8 cellular contexts compared by ENCODE assay signal in genomic region chr3:38454179-38454883, GRCh38. TPM values are rescaled to one million over a fixed set of nuclear protein-coding genes. Genes with fewer than 3 reads are reported as not detected.
A peak's percentile ranks its signal among the peaks of the same experiment; 100 is the strongest.
DNase-seq lines count a peak whose midpoint lies in the region; ATAC-seq and TF ChIP-seq lines count a peak whose summit lies in the region.

No MANE protein-coding gene starts in this region.

- peak overlapping the region; percentile 89 for H3K27ac ChIP-seq in lower lobe of right lung
- peak overlapping the region; percentile 88 to 94 (median 90) for H3K27ac ChIP-seq in stomach

- peaks cover 54% of the 10 kb centered on the region for H3K27me3 Mint-ChIP-seq in dendritic cell treated with granulocyte-macrophage colony-stimulating factor and Interleukin-4, amounts not matched to agents 40 ng/mL and 50 ng/mL, for 4 days

- ATAC-seq in GM18517 (IDR thresholded peaks at IDR 0.05; ENCODE audit: unreplicated experiment) (peak; percentile 35), HG03108 (IDR thresholded peaks at IDR 0.05; ENCODE audit: unreplicated experiment) (peak; percentile 29), lower lobe of right lung (peak; percentile 60 to 69), HG03565 (IDR thresholded peaks at IDR 0.05; ENCODE audit: unreplicated experiment) (no peak)

- H3K27ac Mint-ChIP-seq in dendritic cell treated with granulocyte-macrophage colony-stimulating factor and Interleukin-4, amounts not matched to agents 40 ng/mL and 50 ng/mL, for 4 days, result peak overlapping the region; percentile 84

- H3K36me3 ChIP-seq in lower lobe of right lung (no peaks in the 10 kb centered on the region), stomach (no peaks in the 10 kb centered on the region)

- peaks cover 36% of the 10 kb centered on the region for H3K4me1 ChIP-seq in lower lobe of right lung
- H3K4me1 ChIP-seq in stomach, result peaks cover 22 to 58% (median 50%) of the 10 kb centered on the region in 4 donors

- no peak for TF ChIP-seq EP300 in stomach (IDR thresholded peaks at IDR 0.05)

- H3K27me3 ChIP-seq in lower lobe of right lung (ENCODE audit: low read depth), result no peaks in the 10 kb centered on the region
- H3K27me3 ChIP-seq in stomach, result no peaks in the 10 kb centered on the region

- peak overlapping the region; percentile 83 for H3K4me3 Mint-ChIP-seq in dendritic cell treated with granulocyte-macrophage colony-stimulating factor and Interleukin-4, amounts not matched to agents 40 ng/mL and 50 ng/mL, for 4 days

- peaks cover 13% of the 10 kb centered on the region for H3K9me3 Mint-ChIP-seq in dendritic cell treated with granulocyte-macrophage colony-stimulating factor and Interleukin-4, amounts not matched to agents 40 ng/mL and 50 ng/mL, for 4 days

- peak overlapping the region; percentile 93 for H3K4me3 ChIP-seq in lower lobe of right lung
- H3K4me3 ChIP-seq in stomach, result peak overlapping the region; percentile 75 to 90 (median 80)

- intact Hi-C loops in dendritic cell treated with granulocyte-macrophage colony-stimulating factor and Interleukin-4, amounts not matched to agents 40 ng/mL and 50 ng/mL, for 4 days (cut with micrococcal nuclease), result no loop called here
- intact Hi-C loops in lower lobe of right lung (cut with DNase I), result no loop called here
- intact Hi-C loops in stomach (cut with DNase I; ENCODE audit: low total_unique reads), result no loop called here

- DNase-seq in AG08396 (ENCODE audit: low spot score) (peak; percentile 76), T-helper 9 cell (peak; percentile 20), lower lobe of right lung (peak; percentile 68), stomach (peak; percentile 65)

- H3K4me1 Mint-ChIP-seq in dendritic cell treated with granulocyte-macrophage colony-stimulating factor and Interleukin-4, amounts not matched to agents 40 ng/mL and 50 ng/mL, for 4 days (ENCODE audit: low read depth), result peaks cover 47% of the 10 kb centered on the region

- H3K9me3 ChIP-seq in lower lobe of right lung (no peaks in the 10 kb centered on the region), stomach (no peaks in the 10 kb centered on the region)

- 0 to 1% (median 1%) methylated on average over 39 to 77 of the region's 77 CpGs for WGBS in stomach, 5 donors

- TF ChIP-seq POLR2A in stomach (IDR thresholded peaks at IDR 0.05), result no peak

- H3K36me3 Mint-ChIP-seq in dendritic cell treated with granulocyte-macrophage colony-stimulating factor and Interleukin-4, amounts not matched to agents 40 ng/mL and 50 ng/mL, for 4 days (ENCODE audit: low read depth), result peaks cover 7% of the 10 kb centered on the region

- TF ChIP-seq CTCF in lower lobe of right lung (IDR thresholded peaks at IDR 0.05), result no peak
- no peak for TF ChIP-seq CTCF in stomach (IDR thresholded peaks at IDR 0.05)

RNA-seq across cellular contexts. Expression of gene ACVR2B, which starts 0.6 kb away (rescaled TPM):
- total RNA-seq in lower lobe of right lung, result 8.2 TPM
- 10 to 100 TPM in 1 of 5 donors, 1 to 10 TPM in 4; 1.2 to 11.0 (median 5.4) TPM for total RNA-seq in stomach
- polyA plus RNA-seq in stomach, result under 1 TPM; 0.61 to 0.81 (median 0.73) TPM

RNA-seq across cellular contexts. Expression of gene EXOG, which starts 41.8 kb away (rescaled TPM):
- total RNA-seq in lower lobe of right lung (12.3 TPM), stomach (100 to 1,000 TPM in 1 of 5 donors, 10 to 100 TPM in 2, 1 to 10 TPM in 1, not detected in 1; 4.3 to 202 (median 35.8) TPM)
- polyA plus RNA-seq in stomach, result 1 to 10 TPM; 2.4 to 2.6 (median 2.4) TPM

Comparison
In these comparisons a context has a peak if more than half of its experiments do, and no peak if none do; other contexts are left out.
1. DNase-seq: peak in every context shown above with its lines; median percentile 76 in AG08396; 68 in lower lobe of right lung; 65 in stomach; 20 in T-helper 9 cell.